26 cellular contexts compared by ENCODE assay signal in genomic region chr19:34335914-34336313, GRCh38.
"Had no signal": no experiment of that assay in that cellular context is flagged by ENCODE, and none has a peak within 500 bp of the region (broad histone marks: within the 10 kb centered on the region; RNA-seq: fewer than 3 reads in every experiment).

No MANE protein-coding gene starts in this region.

- H3K4me1 ChIP-seq: breast epithelium, SJCRH30 had no signal

- H3K4me3 ChIP-seq: body of pancreas, breast epithelium, SJCRH30, SK-N-MC had no signal

- ATAC-seq: activated CD4-positive, CD25-positive, alpha-beta regulatory T cell treated with anti-CD3 and anti-CD28 coated beads, Interleukin-2, amount 50 U/mL, for 24 hours; activated CD8-positive, alpha-beta T cell treated with anti-CD3 and anti-CD28 coated beads, Interleukin-2, amount 10 ng/mL, durations not matched to agents 7 days and 5 days; body of pancreas; Right ventricle myocardium inferior; WTC11 had no signal

- H3K27ac ChIP-seq: breast epithelium, SJCRH30, SK-N-MC had no signal

- FAIRE-seq: astrocyte had no signal

- H3K36me3 ChIP-seq: breast epithelium had no signal

- H3K9me3 ChIP-seq: body of pancreas, breast epithelium, SJCRH30 had no signal

- DNase-seq: activated CD4-positive, alpha-beta T cell treated with anti-CD3 and anti-CD28 coated beads for 36 hours; activated CD4-positive, alpha-beta T cell treated with anti-CD3 and anti-CD28 coated beads, Interleukin-2, amount 10 ng/mL, durations not matched to agents 7 days and 5 days; activated CD4-positive, alpha-beta T cell treated with anti-CD3 and anti-CD28 coated beads, Interleukin-2, amount 50 U/mL, for 48 hours; activated CD8-positive, alpha-beta T cell treated with anti-CD3 and anti-CD28 coated beads, Interleukin-2, amount 10 ng/mL, durations not matched to agents 7 days and 5 days; activated naive CD4-positive, alpha-beta T cell treated with Interleukin-2 at 50 U/mL for 16 hours; activated naive CD8-positive, alpha-beta T cell treated with anti-CD3 and anti-CD28 coated beads, Interleukin-2, amount 10 ng/mL, durations not matched to agents 7 days and 5 days; activated T-cell treated with anti-CD3 and anti-CD28 coated beads, Interleukin-2, amount 50 U/mL, for 24 hours; amygdala; body of pancreas; Karpas-422; KBM-7; NCI-H1105; NCI-H1417 treated with DMSO at 0.1 percent for 48 hours; NCI-H187 treated with DMSO at 0.1 percent for 48 hours; NCI-H2081; NCI-H226; NCI-H524 treated with DMSO at 0.1 percent for 48 hours; RPMI8226; SJCRH30; T1000 had no signal

- H3K27me3 ChIP-seq: body of pancreas, breast epithelium, SJCRH30 had no signal
